ENCODE assay signal across 13 cellular contexts in the genomic region with DNA sequence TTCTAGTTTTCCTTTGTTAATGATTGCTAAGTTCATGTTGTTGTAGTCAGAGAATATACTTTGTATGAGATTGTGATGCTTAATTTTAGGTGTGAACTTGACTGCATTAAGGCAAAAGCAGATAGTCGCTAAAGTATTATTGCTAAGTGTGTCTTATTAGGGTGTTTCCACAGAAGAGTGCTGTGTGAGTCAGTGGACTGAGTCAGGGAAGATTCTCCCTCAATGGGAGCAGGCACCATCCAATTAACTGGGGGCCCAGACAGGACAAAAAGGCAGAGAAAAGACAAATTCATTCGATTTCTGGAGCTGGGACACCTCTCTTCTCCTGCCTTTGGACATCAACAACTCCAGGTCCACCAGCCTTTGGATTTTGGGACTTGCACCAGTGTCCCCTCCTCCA. TPM values are rescaled to one million over a fixed set of nuclear protein-coding genes. Genes with fewer than 3 reads are reported as not detected.
DNase-seq lines count a peak whose midpoint lies in the region; ATAC-seq, FAIRE-seq and TF ChIP-seq lines count a peak whose summit lies in the region.
"Had no signal": no experiment of that assay in that cellular context is flagged by ENCODE, and none has a peak within 500 bp of the region (broad histone marks: within the 10 kb centered on the region; RNA-seq: fewer than 3 reads in every experiment).

No MANE protein-coding gene starts in this region.

- ATAC-seq in HepG2 = no peak
- no peak for ATAC-seq in right lobe of liver
- ATAC-seq: WTC11 had no signal

- H3K4me3 ChIP-seq in HepG2 (replicated peaks in 1 of 3; ENCODE audit: insufficient read depth in 1 of 3, low read depth in 2 of 3, low read length in 3 of 3) (no peak overlapping the region), right lobe of liver (no peak overlapping the region), SK-N-SH (ENCODE audit: low read depth in 2 of 2, low read length in 1 of 2) (no peak overlapping the region), fibroblast of lung (replicated peaks in 1 of 4; ENCODE audit: control extremely low read depth in 1 of 4, insufficient read depth in 1 of 4, low read depth in 3 of 4, low read length in 4 of 4) (no peak overlapping the region), ascending aorta (no peak overlapping the region)

- H3K4me2 ChIP-seq in HepG2 (ENCODE audit: low read depth, low read length) (no peak overlapping the region), SK-N-SH (no peak overlapping the region), fibroblast of lung (ENCODE audit: extremely low read depth, insufficient read depth, low read length) (no peak overlapping the region)

- H3K4me1 ChIP-seq in HepG2 (ENCODE audit: insufficient read depth, low read length) (no peaks in the 10 kb centered on the region), right lobe of liver (no peaks in the 10 kb centered on the region), SK-N-SH (ENCODE audit: control insufficient read depth in 1 of 2, insufficient read depth in 2 of 2, low read depth in 1 of 2, low read length in 1 of 2) (no peaks in the 10 kb centered on the region), fibroblast of lung (ENCODE audit: control insufficient read depth, extremely low read depth, insufficient read depth, low read length) (no peaks in the 10 kb centered on the region), ascending aorta (no peaks in the 10 kb centered on the region)

- H3K9me3 ChIP-seq in HepG2 (ENCODE audit: low read length) (no peaks in the 10 kb centered on the region), right lobe of liver (no peaks in the 10 kb centered on the region), SK-N-SH (no peaks in the 10 kb centered on the region), fibroblast of lung (ENCODE audit: control insufficient read depth, insufficient read depth, low read depth, low read length) (no peaks in the 10 kb centered on the region), ascending aorta (no peaks in the 10 kb centered on the region)

- H3K9ac ChIP-seq in HepG2 (ENCODE audit: insufficient read depth, low read depth, low read length) (no peak overlapping the region), SK-N-SH (no peak overlapping the region), fibroblast of lung (ENCODE audit: insufficient read depth, low read length) (no peak overlapping the region)

- H3K79me2 ChIP-seq in HepG2 (ENCODE audit: insufficient read depth, low read length) = no peaks in the 10 kb centered on the region
- H3K79me2 ChIP-seq in SK-N-SH (ENCODE audit: insufficient read depth) = peaks cover 31% of the 10 kb centered on the region
- peaks cover 4% of the 10 kb centered on the region for H3K79me2 ChIP-seq in fibroblast of lung (ENCODE audit: control insufficient read depth, insufficient read depth, low read length)

- TF ChIP-seq RAD21 in HepG2 (CRISPR knock-in tag; IDR thresholded peaks at IDR 0.05) (no peak), SK-N-SH (IDR thresholded peaks at IDR 0.05; ENCODE audit: low read length) (no peak)

- intact Hi-C loops in HepG2 (cut with micrococcal nuclease; ENCODE audit: unreplicated experiment) (no loop called here), right lobe of liver (cut with DNase I) (no loop called here), ascending aorta (cut with DNase I) (no loop called here)

- H3F3A ChIP-seq in SK-N-SH (replicated peaks; ENCODE audit: insufficient read depth) = no peaks in the 10 kb centered on the region

- H3K27me3 ChIP-seq in HepG2 (ENCODE audit: control insufficient read depth in 1 of 2, insufficient read depth in 2 of 2, low read length in 2 of 2) (no peaks in the 10 kb centered on the region), right lobe of liver (no peaks in the 10 kb centered on the region), SK-N-SH (ENCODE audit: insufficient read depth) (no peaks in the 10 kb centered on the region), fibroblast of lung (ENCODE audit: control insufficient read depth, insufficient read depth, low read length) (no peaks in the 10 kb centered on the region), ascending aorta (no peaks in the 10 kb centered on the region)

- FAIRE-seq in HepG2 (lab: Jason Lieb, UNC) (no peak), frontal cortex (lab: Jason Lieb, UNC) (no peak)

- TF ChIP-seq CTCF in HepG2 (CRISPR knock-in tag; IDR thresholded peaks at IDR 0.05) (no peak), right lobe of liver (IDR thresholded peaks at IDR 0.05) (no peak), SK-N-SH (IDR thresholded peaks at IDR 0.05) (no peak), fibroblast of lung (conservative IDR thresholded peaks at IDR 0.05 in 1 of 2, IDR thresholded peaks at IDR 0.05 in 1 of 2; ENCODE audit: low read depth in 1 of 2, low read length in 2 of 2) (no peak), ascending aorta (IDR thresholded peaks at IDR 0.05) (no peak)

- WGBS in HepG2 (ENCODE audit: low lambda C conversion rate) = 95% methylated on average over 2 of the region's 2 CpGs
- 95% methylated on average over 2 of the region's 2 CpGs for WGBS in right lobe of liver (ENCODE audit: insufficient coverage, low coverage, low lambda C conversion rate, missing lambda C conversion rate)
- 75% methylated on average over 2 of the region's 2 CpGs for WGBS in SK-N-SH (ENCODE audit: low lambda C conversion rate)

- no peak for DNase-seq in HepG2 (ENCODE audit: low spot score)
- DNase-seq in right lobe of liver = no peak
- no peak for DNase-seq in SK-N-SH
- DNase-seq in fibroblast of lung (ENCODE audit: low read depth in 2 of 2) = peak; percentile 25 to 31
- no peak for DNase-seq in HK-2 (ENCODE audit: unreplicated experiment)
- DNase-seq in frontal cortex (ENCODE audit: low spot score in 2 of 2) = no peak
- DNase-seq in ascending aorta (ENCODE audit: low spot score in 2 of 2) = no peak
- DNase-seq in NCI-H2171 (lab: John Stamatoyannopoulos, UW) = no peak
- DNase-seq: AML-193, H7, NCI-H1105, SHP77 had no signal

- H2AFZ ChIP-seq in HepG2 (ENCODE audit: low read length) = no peak overlapping the region
- no peak overlapping the region for H2AFZ ChIP-seq in SK-N-SH (ENCODE audit: low read depth)
- no peak overlapping the region for H2AFZ ChIP-seq in fibroblast of lung (ENCODE audit: low read length)

- H4K20me1 ChIP-seq in HepG2 (ENCODE audit: insufficient read depth, low read length) (no peaks in the 10 kb centered on the region), SK-N-SH (ENCODE audit: insufficient read depth) (no peaks in the 10 kb centered on the region), fibroblast of lung (ENCODE audit: control insufficient read depth, extremely low read depth, insufficient read depth, low read length) (no peaks in the 10 kb centered on the region)

- no peaks in the 10 kb centered on the region for H3K9me2 ChIP-seq in SK-N-SH

- TF ChIP-seq EP300 in HepG2 (IDR thresholded peaks at IDR 0.05; ENCODE audit: low read depth in 2 of 2, low read length in 2 of 2) (no peak), HepG2 (CRISPR knock-in tag; IDR thresholded peaks at IDR 0.05; ENCODE audit: borderline replicate concordance) (no peak), SK-N-SH (IDR thresholded peaks at IDR 0.05; ENCODE audit: borderline replicate concordance in 1 of 2, low read depth in 1 of 2, low read length in 1 of 2) (no peak)

- BruUV-seq in HepG2 (replicated peaks; lab: Mats Ljungman, UMichigan) = no TSS peak

- TF ChIP-seq POLR2A in HepG2 (IDR thresholded peaks at IDR 0.05; ENCODE audit: insufficient read depth in 1 of 2, low read depth in 2 of 2, low read length in 2 of 2) (no peak), right lobe of liver (IDR thresholded peaks at IDR 0.05) (no peak)

- H3K27ac ChIP-seq in HepG2 (ENCODE audit: extremely low read length, insufficient read depth, low read length) (no peak overlapping the region), right lobe of liver (no peak overlapping the region), SK-N-SH (ENCODE audit: low read depth in 2 of 2, low read length in 1 of 2) (no peak overlapping the region), fibroblast of lung (ENCODE audit: insufficient read depth, low read length) (no peak overlapping the region), ascending aorta (no peak overlapping the region)

- CTCF ChIA-PET in HepG2 (lab: Yijun Ruan, JAX; ENCODE audit: low intra/inter-chr PET ratio, low total read pairs) (no interaction called here), SK-N-SH (lab: Yijun Ruan, JAX) (no interaction called here)

- in situ Hi-C loops in HepG2 (cut with HindIII; ENCODE audit: extremely low pct_ligation_motif_present, low pct_unique_long_range_greater_than_20kb) = no loop called here

- POLR2A ChIA-PET in HepG2 (lab: Yijun Ruan, JAX) = no interaction called here
- POLR2A ChIA-PET in SK-N-SH (lab: Yijun Ruan, JAX) = no interaction called here

- H3K36me3 ChIP-seq in HepG2 (replicated peaks in 1 of 2; ENCODE audit: control insufficient read depth in 1 of 2, insufficient read depth in 2 of 2, low read length in 2 of 2) (peaks cover 9 to 22% of the 10 kb centered on the region in 2 experiments), right lobe of liver (peaks cover 0 to 11% (median 0%) of the 10 kb centered on the region in 4 donors), SK-N-SH (replicated peaks in 1 of 2; ENCODE audit: control insufficient read depth in 1 of 2, insufficient read depth in 2 of 2, low read length in 1 of 2) (peaks cover 0 to 33% of the 10 kb centered on the region in 2 experiments), fibroblast of lung (ENCODE audit: control insufficient read depth, insufficient read depth, low read length) (peaks cover 3% of the 10 kb centered on the region), ascending aorta (peaks cover 4 to 6% of the 10 kb centered on the region in 2 donors)

RNA-seq across cellular contexts. Expression of a gene that starts 48.5 kb away (rescaled TPM):
- total RNA-seq in HepG2 (2016; rRNA removed; fragmentation: Illumina TruSeq; extraction: Trizol) (56.8 and 68.3 TPM in 2 replicates), right lobe of liver (10 to 100 TPM in 5 of 6 experiments, 1 to 10 TPM in 1; 6.6 to 19.4 (median 14.3) TPM), fibroblast of lung (30.0 and 35.2 TPM in 2 replicates), frontal cortex (18.3 TPM), ascending aorta (11.2 TPM)
- total RNA-seq in HepG2 (2016; cell fraction: cytosol; rRNA removed; fragmentation: Illumina TruSeq; extraction: Trizol; ENCODE audit: low read depth) = 28.7 and 35.3 TPM in 2 replicates
- 58.9 and 61.9 TPM in 2 replicates for total RNA-seq in HepG2 (2016; cell fraction: insoluble cytoplasmic fraction; rRNA removed; fragmentation: Illumina TruSeq; extraction: Trizol)
- 19.4 and 21.0 TPM in 2 replicates for total RNA-seq in HepG2 (2016; cell fraction: membrane; rRNA removed; fragmentation: Illumina TruSeq; extraction: Trizol)
- 73.3 and 78.4 TPM in 2 replicates for total RNA-seq in HepG2 (2016; cell fraction: nucleus; rRNA removed; fragmentation: Illumina TruSeq; extraction: Trizol)
- polyA plus RNA-seq in HepG2 (2011; rRNA removed) (19.6 and 20.9 TPM in 2 replicates), SK-N-SH (2012; rRNA removed) (17.4 and 19.3 TPM in 2 replicates), fibroblast of lung (21.1 and 28.3 TPM in 2 replicates)
- polyA plus RNA-seq in HepG2 (2011; cell fraction: cytosol; rRNA removed) = 7.8 and 10.8 TPM in 2 replicates
- 12.0 and 19.4 TPM in 2 replicates for polyA plus RNA-seq in HepG2 (2011; cell fraction: nucleus; rRNA removed)
- 22.8 and 23.5 TPM in 2 replicates for polyA plus RNA-seq in HepG2 (2012)
- 2.0 and 3.4 TPM in 2 replicates for polyA plus RNA-seq in HepG2 (2016; cell fraction: cytosol; fragmentation: Illumina TruSeq; extraction: Trizol; ENCODE audit: low read depth)
- polyA plus RNA-seq in HepG2 (2016; cell fraction: insoluble cytoplasmic fraction; fragmentation: Illumina TruSeq; extraction: Trizol; ENCODE audit: low read depth) = 65.0 and 66.5 TPM in 2 replicates
- 7.0 and 8.4 TPM in 2 replicates for polyA plus RNA-seq in HepG2 (2016; cell fraction: membrane; fragmentation: Illumina TruSeq; extraction: Trizol; ENCODE audit: low read depth)
- polyA plus RNA-seq in HepG2 (2016; cell fraction: nucleus; fragmentation: Illumina TruSeq; extraction: Trizol; ENCODE audit: insufficient read depth, low read depth) = 98.4 and 105 TPM in 2 replicates
- polyA minus RNA-seq in HepG2 (2011; rRNA and poly(A)+ RNA removed; ENCODE audit: low replicate concordance) = 6.4 and 17.7 TPM in 2 replicates
- polyA minus RNA-seq in HepG2 (2011; cell fraction: cytosol; rRNA and poly(A)+ RNA removed) = 11.4 and 22.6 TPM in 2 replicates
- 38.0 and 45.3 TPM in 2 replicates for polyA minus RNA-seq in HepG2 (2011; cell fraction: nucleus; rRNA and poly(A)+ RNA removed)
- 22.0 and 30.2 TPM in 2 replicates for polyA plus RNA-seq in SK-N-SH (2012; cell fraction: cytosol; rRNA removed)
- 16.0 and 43.6 TPM in 2 replicates for polyA plus RNA-seq in SK-N-SH (2012; cell fraction: nucleus; rRNA removed)
- 15.7 and 20.9 TPM in 2 replicates for polyA plus RNA-seq in fibroblast of lung (2012)
- 6.4 and 13.7 TPM in 2 replicates for polyA minus RNA-seq in fibroblast of lung (ENCODE audit: low replicate concordance)

Comparison
In these comparisons a context has a peak if more than half of its experiments do, and no peak if none do; other contexts are left out.
1. DNase-seq: peak in fibroblast of lung (2 of 2); none in HepG2 (single experiment), right lobe of liver (0 of 3), SK-N-SH (single experiment), HK-2 (single experiment), frontal cortex (0 of 2), ascending aorta (0 of 2) and NCI-H2171 (single experiment).